ENCODE assay signal across 10 cellular contexts in the genomic region with DNA sequence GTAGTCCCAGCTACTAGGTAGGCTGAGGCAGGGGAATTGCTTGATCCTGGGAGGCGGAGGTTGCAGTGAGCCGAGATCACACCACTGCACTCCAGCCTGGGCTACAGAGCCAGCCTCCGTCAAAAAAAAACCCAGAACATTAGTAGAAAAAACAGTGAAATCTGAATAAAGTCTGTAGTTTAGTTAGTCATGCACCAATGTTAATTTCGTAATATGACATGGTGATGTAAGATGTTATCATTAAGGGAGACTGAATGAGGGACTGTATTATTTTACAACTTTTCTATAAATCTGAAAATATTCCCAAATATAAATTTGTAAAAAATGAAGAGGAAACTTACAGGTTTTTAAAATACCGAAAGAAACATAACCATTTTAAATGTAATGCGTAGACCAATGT. TPM values are rescaled to one million over a fixed set of nuclear protein-coding genes. Genes with fewer than 3 reads are reported as not detected.
DNase-seq lines count a peak whose midpoint lies in the region; ATAC-seq and TF ChIP-seq lines count a peak whose summit lies in the region.
"Had no signal": no experiment of that assay in that cellular context is flagged by ENCODE, and none has a peak within 500 bp of the region (broad histone marks: within the 10 kb centered on the region; RNA-seq: fewer than 3 reads in every experiment).

No MANE protein-coding gene starts in this region.

- no CpG with 5 or more reads among the region's 6 CpGs for WGBS in IMR-90 (ENCODE audit: extremely low coverage in 2 of 2, insufficient read length in 1 of 2), 2 experiments

- H3K56ac ChIP-seq in IMR-90 (ENCODE audit: extremely low read depth, insufficient read depth, low read length): no peak overlapping the region

- H3K4me3 Mint-ChIP-seq in activated CD8-positive, alpha-beta T cell treated with anti-CD3 and anti-CD28 coated beads, Interleukin-2, amount 10 ng/mL, durations not matched to agents 7 days and 5 days: no peak overlapping the region

- H3K4me1 ChIP-seq in IMR-90 (ENCODE audit: control insufficient read depth, insufficient read depth, low read length) (peaks cover 8% of the 10 kb centered on the region), colonic mucosa (peaks cover 8% of the 10 kb centered on the region), neuron (ENCODE audit: insufficient read depth, low read length) (peaks cover 10% of the 10 kb centered on the region)

- no peaks in the 10 kb centered on the region for H4K20me1 ChIP-seq in IMR-90 (ENCODE audit: insufficient read depth, low read length)

- no peak for TF ChIP-seq POLR2A in IMR-90 (IDR thresholded peaks at IDR 0.05; ENCODE audit: low read depth, low read length)

- peaks cover 18% of the 10 kb centered on the region for H3K27me3 Mint-ChIP-seq in activated CD8-positive, alpha-beta T cell treated with anti-CD3 and anti-CD28 coated beads, Interleukin-2, amount 10 ng/mL, durations not matched to agents 7 days and 5 days (ENCODE audit: low read depth)

- no peak overlapping the region for H4K5ac ChIP-seq in IMR-90 (ENCODE audit: low read depth, low read length)

- no peaks in the 10 kb centered on the region for H3K9me3 ChIP-seq in IMR-90 (ENCODE audit: control insufficient read depth, insufficient read depth, low read length)
- H3K9me3 ChIP-seq in colonic mucosa: no peaks in the 10 kb centered on the region
- H3K9me3 ChIP-seq in neuron (ENCODE audit: low read length): no peaks in the 10 kb centered on the region

- no peaks in the 10 kb centered on the region for H3K9me3 Mint-ChIP-seq in activated CD8-positive, alpha-beta T cell treated with anti-CD3 and anti-CD28 coated beads, Interleukin-2, amount 10 ng/mL, durations not matched to agents 7 days and 5 days (ENCODE audit: insufficient read depth)

- no peak overlapping the region for H2AK9ac ChIP-seq in IMR-90 (replicated peaks; ENCODE audit: low read depth, low read length, poor library complexity)

- H3K4me3 ChIP-seq in IMR-90 (ENCODE audit: insufficient read depth, low read depth, low read length): no peak overlapping the region
- no peak overlapping the region for H3K4me3 ChIP-seq in colonic mucosa
- peak overlapping the region; percentile 86 for H3K4me3 ChIP-seq in neuron (ENCODE audit: low read length)

- no peak for TF ChIP-seq RAD21 in IMR-90 (IDR thresholded peaks at IDR 0.05; ENCODE audit: low read length)

- TF ChIP-seq CTCF in IMR-90 (conservative IDR thresholded peaks at IDR 0.05; ENCODE audit: low read depth, low read length): no peak
- TF ChIP-seq CTCF in colonic mucosa (IDR thresholded peaks at IDR 0.05): no peak

- no peak overlapping the region for H3K23ac ChIP-seq in IMR-90 (ENCODE audit: low read depth, low read length)

- no peak overlapping the region for H2AK5ac ChIP-seq in IMR-90 (ENCODE audit: low read depth, low read length)

- no peak overlapping the region for H2BK120ac ChIP-seq in IMR-90 (ENCODE audit: low read depth, low read length)

- peaks cover 2% of the 10 kb centered on the region; the same call in 1 of the 2 replicates for H3K36me3 ChIP-seq in IMR-90 (ENCODE audit: control insufficient read depth, insufficient read depth, low read length)
- H3K36me3 ChIP-seq in colonic mucosa: no peaks in the 10 kb centered on the region
- H3K36me3 ChIP-seq in neuron (ENCODE audit: insufficient read depth, low read length): peaks cover 17% of the 10 kb centered on the region

- H3K27ac ChIP-seq in IMR-90 (ENCODE audit: insufficient read depth, low read length) (peak overlapping the region; percentile 34; the same call in 1 of the 2 replicates), colonic mucosa (peak overlapping the region; percentile 91)

- no peak overlapping the region for H2BK5ac ChIP-seq in IMR-90 (ENCODE audit: low read depth, low read length, poor library complexity, severe bottlenecking)

- H3K27me3 ChIP-seq in IMR-90 (ENCODE audit: control insufficient read depth, insufficient read depth, low read length) (no peaks in the 10 kb centered on the region), colonic mucosa (no peaks in the 10 kb centered on the region), neuron (ENCODE audit: insufficient read depth, low read length) (no peaks in the 10 kb centered on the region)

- peaks cover 3% of the 10 kb centered on the region for H3K36me3 Mint-ChIP-seq in activated CD8-positive, alpha-beta T cell treated with anti-CD3 and anti-CD28 coated beads, Interleukin-2, amount 10 ng/mL, durations not matched to agents 7 days and 5 days (ENCODE audit: low read depth)

- H3K9me1 ChIP-seq in IMR-90 (ENCODE audit: insufficient read depth, low read length): peaks cover 6% of the 10 kb centered on the region

- no peak overlapping the region for H3K27ac Mint-ChIP-seq in activated CD8-positive, alpha-beta T cell treated with anti-CD3 and anti-CD28 coated beads, Interleukin-2, amount 10 ng/mL, durations not matched to agents 7 days and 5 days

- no peak overlapping the region for H3K9ac ChIP-seq in IMR-90 (ENCODE audit: low read depth, low read length)
- no peak overlapping the region for H3K9ac ChIP-seq in colonic mucosa (ENCODE audit: low read depth in 2 of 2, low read length in 2 of 2)

- intact Hi-C loops in IMR-90 (cut with micrococcal nuclease): loop anchor here (5.0 kb wide), 1 partner anchor 176 kb away; no protein-coding TSS in a partner anchor
- intact Hi-C loops in colonic mucosa (cut with DNase I): no loop called here

- no peak overlapping the region for H3K18ac ChIP-seq in IMR-90 (ENCODE audit: low read depth, low read length)

- no peak overlapping the region for H4K8ac ChIP-seq in IMR-90 (ENCODE audit: low read depth in 2 of 2, low read length in 2 of 2)

- BruUV-seq in IMR-90 (replicated peaks; lab: Mats Ljungman, UMichigan): no TSS peak

- no peak overlapping the region for H2BK15ac ChIP-seq in IMR-90 (ENCODE audit: low read depth, low read length)

- no peak overlapping the region for H3K4ac ChIP-seq in IMR-90 (ENCODE audit: low read depth, low read length)

- no peak overlapping the region for H2BK20ac ChIP-seq in IMR-90 (ENCODE audit: low read depth, low read length)

- H2AFZ ChIP-seq in IMR-90 (replicated peaks; ENCODE audit: low read length, poor library complexity): no peak overlapping the region
- peak overlapping the region; percentile 42 for H2AFZ ChIP-seq in neuron (ENCODE audit: low read depth, low read length)

- H3K4me1 Mint-ChIP-seq in activated CD8-positive, alpha-beta T cell treated with anti-CD3 and anti-CD28 coated beads, Interleukin-2, amount 10 ng/mL, durations not matched to agents 7 days and 5 days (ENCODE audit: low read depth): peaks cover 28% of the 10 kb centered on the region

- no peak overlapping the region for H4K91ac ChIP-seq in IMR-90 (ENCODE audit: insufficient read depth, low read depth, low read length)

- in situ Hi-C loops in IMR-90 (cut with MboI; ENCODE audit: low sequenced_read_pairs): loop anchor here (5.0 kb wide), 1 partner anchor 586 kb away; no protein-coding TSS in a partner anchor

- H3K79me1 ChIP-seq in IMR-90 (ENCODE audit: low read depth in 1 of 2, low read length in 2 of 2): peaks cover 6 to 19% of the 10 kb centered on the region in 2 experiments; a peak in 2 of 4 replicates

- no peak overlapping the region for H3K14ac ChIP-seq in IMR-90 (replicated peaks; ENCODE audit: low read depth, low read length)

- CTCF ChIA-PET in IMR-90 (lab: Yijun Ruan, JAX): interaction anchor here (1.0 to 1.4 kb wide), 2 partner anchors 62 to 149 kb away, joined by 3 read pairs; no protein-coding TSS in a partner anchor
- CTCF ChIA-PET in activated CD8-positive, alpha-beta T cell treated with anti-CD3 and anti-CD28 coated beads, Interleukin-2, amount 10 ng/mL, durations not matched to agents 7 days and 5 days (lab: Charles Lee): interaction anchor here (0.6 to 3.8 kb wide), 2 partner anchors 8 to 87 kb away, joined by 3 to 39 read pairs; no protein-coding TSS in a partner anchor

- peak overlapping the region; percentile 77 for H3K4me2 ChIP-seq in IMR-90 (ENCODE audit: low read depth, low read length)

- ATAC-seq in IMR-90 (ENCODE audit: low read depth): no peak
- no peak for ATAC-seq in GM21619 (IDR thresholded peaks at IDR 0.05; ENCODE audit: unreplicated experiment)
- ATAC-seq in activated CD8-positive, alpha-beta T cell treated with anti-CD3 and anti-CD28 coated beads, Interleukin-2, amount 10 ng/mL, durations not matched to agents 7 days and 5 days: no peak
- ATAC-seq in HG02588 (IDR thresholded peaks at IDR 0.05; ENCODE audit: unreplicated experiment): no peak
- ATAC-seq: stimulated activated naive CD8-positive, alpha-beta T cell treated with anti-CD3 and anti-CD28 coated beads, Interleukin-15, Interleukin-2, amounts not matched to agents 100 U/mL and 50 U/mL, for 24 hours had no signal

- POLR2A ChIA-PET in IMR-90 (lab: Charles Lee; ENCODE audit: unreplicated experiment): no interaction called here
- POLR2A ChIA-PET in activated CD8-positive, alpha-beta T cell treated with anti-CD3 and anti-CD28 coated beads, Interleukin-2, amount 10 ng/mL, durations not matched to agents 7 days and 5 days (lab: Charles Lee): no interaction called here

- dilution Hi-C loops in IMR-90 (cut with HindIII; ENCODE audit: low sequenced_read_pairs, unreplicated experiment): no loop called here

- DNase-seq in AML-193 (lab: John Stamatoyannopoulos, UW) (peak; percentile 13 to 31), IMR-90 (peak; percentile 81), colonic mucosa (no peak), NCI-H524 (lab: John Stamatoyannopoulos, UW) (no peak)
- no peak for DNase-seq in activated CD8-positive, alpha-beta T cell treated with anti-CD3 and anti-CD28 coated beads, Interleukin-2, amount 10 ng/mL, durations not matched to agents 7 days and 5 days
- DNase-seq: amniotic stem cell; stimulated activated naive CD8-positive, alpha-beta T cell treated with anti-CD3 and anti-CD28 coated beads, Interleukin-15, Interleukin-2, amounts not matched to agents 100 U/mL and 50 U/mL, for 24 hours had no signal

TF ChIP-seq in IMR-90, 13 proteins besides CTCF, POLR2A, EP300 and RAD21 (continues in another document):
- TF ChIP-seq, protein P1, sequence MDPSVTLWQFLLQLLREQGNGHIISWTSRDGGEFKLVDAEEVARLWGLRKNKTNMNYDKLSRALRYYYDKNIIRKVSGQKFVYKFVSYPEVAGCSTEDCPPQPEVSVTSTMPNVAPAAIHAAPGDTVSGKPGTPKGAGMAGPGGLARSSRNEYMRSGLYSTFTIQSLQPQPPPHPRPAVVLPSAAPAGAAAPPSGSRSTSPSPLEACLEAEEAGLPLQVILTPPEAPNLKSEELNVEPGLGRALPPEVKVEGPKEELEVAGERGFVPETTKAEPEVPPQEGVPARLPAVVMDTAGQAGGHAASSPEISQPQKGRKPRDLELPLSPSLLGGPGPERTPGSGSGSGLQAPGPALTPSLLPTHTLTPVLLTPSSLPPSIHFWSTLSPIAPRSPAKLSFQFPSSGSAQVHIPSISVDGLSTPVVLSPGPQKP (IDR thresholded peaks at IDR 0.05; ENCODE audit: borderline replicate concordance, low read depth, low read length): no peak
- TF ChIP-seq SMC3 (IDR thresholded peaks at IDR 0.05; ENCODE audit: low read depth, low read length): no peak

RNA-seq across cellular contexts. Expression of a gene that starts 2.1 kb away (rescaled TPM):
- total RNA-seq in IMR-90 (2012; rRNA removed) (26.9 and 35.8 TPM in 2 replicates), colonic mucosa (10 to 100 TPM; 13.5 to 17.0 TPM)
- polyA plus RNA-seq in IMR-90 (2012; rRNA removed): 29.6 and 35.6 TPM in 2 replicates
- 7.6 and 12.7 TPM in 2 replicates for polyA plus RNA-seq in IMR-90 (2012; cell fraction: cytosol; rRNA removed)
- 4.2 and 41.9 TPM in 2 replicates for polyA plus RNA-seq in IMR-90 (2012; cell fraction: nucleus; rRNA removed; ENCODE audit: low replicate concordance)
- 1 to 10 TPM; 2.9 to 3.5 TPM for total RNA-seq in activated CD8-positive, alpha-beta T cell treated with anti-CD3 and anti-CD28 coated beads, Interleukin-2, amount 10 ng/mL, durations not matched to agents 7 days and 5 days

Comparison
In these comparisons a context has a peak if more than half of its experiments do, and no peak if none do; other contexts are left out.
1. DNase-seq: peak in AML-193 (2 of 2) and IMR-90 (single experiment); none in colonic mucosa (single experiment), NCI-H524 (0 of 2) and activated CD8-positive, alpha-beta T cell treated with anti-CD3 and anti-CD28 coated beads, Interleukin-2, amount 10 ng/mL, durations not matched to agents 7 days and 5 days (single experiment).